In the genomic region with DNA sequence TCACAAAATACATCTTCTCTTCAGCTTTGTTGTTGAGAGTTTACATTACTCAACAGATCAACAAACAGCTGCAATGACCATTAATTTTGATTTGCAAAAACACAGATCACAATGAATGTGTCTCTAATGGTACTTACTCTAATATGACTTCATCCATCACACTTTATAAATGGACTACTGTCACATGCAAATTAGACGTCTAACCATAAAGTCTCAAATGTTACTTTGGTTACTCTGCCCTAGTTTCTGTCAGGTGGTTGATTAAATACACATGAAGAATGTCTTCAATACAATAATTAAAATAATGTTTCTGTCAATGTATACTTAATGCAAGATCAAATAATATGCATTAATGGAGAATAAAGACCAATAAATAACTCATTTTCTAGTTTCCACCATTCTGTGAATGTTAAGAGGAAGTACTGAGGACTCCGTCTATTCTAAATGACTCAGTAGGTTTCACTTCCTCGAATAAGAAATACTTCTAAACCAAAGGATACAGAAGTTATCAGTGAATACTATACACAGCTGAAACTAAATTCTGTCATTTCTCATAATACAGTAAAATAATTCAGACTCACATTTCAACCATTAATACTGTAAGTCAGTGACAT, we compare ENCODE assay signal across 9 cellular contexts.
DNase-seq lines count a peak whose midpoint lies in the region; ATAC-seq and TF ChIP-seq lines count a peak whose summit lies in the region.
"Had no signal": no experiment of that assay in that cellular context is flagged by ENCODE, and none has a peak within 500 bp of the region (broad histone marks: within the 10 kb centered on the region; RNA-seq: fewer than 3 reads in every experiment).

No MANE protein-coding gene starts in this region.

- no peaks in the 10 kb centered on the region for H4K20me1 ChIP-seq in OCI-LY7 (ENCODE audit: insufficient read depth, low read length)

- TF ChIP-seq CTCF in OCI-LY7 (conservative IDR thresholded peaks at IDR 0.05; ENCODE audit: low read length) (no peak), uterus (IDR thresholded peaks at IDR 0.05) (no peak)

- intact Hi-C loops in OCI-LY7 (cut with micrococcal nuclease; ENCODE audit: unreplicated experiment): no loop called here
- intact Hi-C loops in uterus (cut with DNase I; ENCODE audit: low total_unique reads): no loop called here

- no peak for DNase-seq in activated CD4-positive, CD25-positive, alpha-beta regulatory T cell (lab: John Stamatoyannopoulos, UW)
- DNase-seq in OCI-LY7 (ENCODE audit: low spot score): peak; percentile 80
- peak; percentile 58 for DNase-seq in pons (ENCODE audit: low spot score)
- DNase-seq in cerebellar nuclear complex (lab: John Stamatoyannopoulos, UW): no peak
- no peak for DNase-seq in uterus
- DNase-seq in G401 (ENCODE audit: low spot score): no peak
- DNase-seq: IMR-90 had no signal

- H3K36me3 ChIP-seq in OCI-LY7 (ENCODE audit: insufficient read depth, low read length) (peaks cover 24% of the 10 kb centered on the region), uterus (no peaks in the 10 kb centered on the region)

- H3K9me3 ChIP-seq in OCI-LY7 (ENCODE audit: low read length) (no peaks in the 10 kb centered on the region; the same call in 1 of the 2 replicates), uterus (no peaks in the 10 kb centered on the region)

- in situ Hi-C loops in G401 (cut with HindIII; ENCODE audit: low sequenced_read_pairs): no loop called here

- no TSS peak for BruUV-seq in OCI-LY7 (replicated peaks; lab: Mats Ljungman, UMichigan)

- peak; percentile 89 to 93 for ATAC-seq in activated CD4-positive, CD25-positive, alpha-beta regulatory T cell treated with anti-CD3 and anti-CD28 coated beads, Interleukin-2, amount 50 U/mL, for 24 hours
- peak; percentile 100 for ATAC-seq in HG02938 (IDR thresholded peaks at IDR 0.05; ENCODE audit: unreplicated experiment)

- H3K27ac ChIP-seq in OCI-LY7 (ENCODE audit: low read depth, low read length, poor library complexity, severe bottlenecking): peak overlapping the region; percentile 51
- no peak overlapping the region for H3K27ac ChIP-seq in uterus

- no peak for TF ChIP-seq POLR2A in uterus (IDR thresholded peaks at IDR 0.05)

- H3K4me1 ChIP-seq in OCI-LY7 (ENCODE audit: insufficient read depth, low read length, poor library complexity, severe bottlenecking) (peaks cover 26% of the 10 kb centered on the region), uterus (no peaks in the 10 kb centered on the region)

- POLR2A ChIA-PET in OCI-LY7 (lab: Charles Lee): no interaction called here

- no peaks in the 10 kb centered on the region for H3K79me2 ChIP-seq in OCI-LY7 (ENCODE audit: insufficient read depth, low read depth, low read length)

- peak overlapping the region; percentile 24; the same call in 1 of the 2 replicates for H2AFZ ChIP-seq in OCI-LY7 (ENCODE audit: low read length)

- no peaks in the 10 kb centered on the region for H3K27me3 ChIP-seq in uterus

- H3K9me2 ChIP-seq in OCI-LY7 (ENCODE audit: insufficient read depth, low read length): no peaks in the 10 kb centered on the region; the same call in 1 of the 2 replicates

- H3K4me3 ChIP-seq in OCI-LY7 (ENCODE audit: low read depth, low read length, poor library complexity, severe bottlenecking) (peak overlapping the region; percentile 23), uterus (no peak overlapping the region)

- H3K4me2 ChIP-seq in OCI-LY7 (ENCODE audit: low read length): peak overlapping the region; percentile 60

- CTCF ChIA-PET in OCI-LY7 (lab: Charles Lee; ENCODE audit: unreplicated experiment): no interaction called here

Comparison
In these comparisons a context has a peak if more than half of its experiments do, and no peak if none do; other contexts are left out.
1. DNase-seq: peak in OCI-LY7 (single experiment) and pons (single experiment); none in activated CD4-positive, CD25-positive, alpha-beta regulatory T cell (0 of 4), cerebellar nuclear complex (0 of 2), uterus (0 of 2) and G401 (single experiment).